ENCODE assay signal across 17 cellular contexts in genomic region chr13:54845351-54845965, GRCh38.
DNase-seq lines count a peak whose midpoint lies in the region; TF ChIP-seq lines count a peak whose summit lies in the region.
"Had no signal": no experiment of that assay in that cellular context is flagged by ENCODE, and none has a peak within 500 bp of the region (broad histone marks: within the 10 kb centered on the region; RNA-seq: fewer than 3 reads in every experiment).

No MANE protein-coding gene starts in this region.

- no peak for TF ChIP-seq CTCF in progenitor cell of endocrine pancreas (IDR thresholded peaks at IDR 0.05; ENCODE audit: unreplicated experiment)
- TF ChIP-seq CTCF in breast epithelium (IDR thresholded peaks at IDR 0.05): no peak
- TF ChIP-seq CTCF in stomach (IDR thresholded peaks at IDR 0.05): no peak

- H3K4me3 ChIP-seq in breast epithelium: no peak overlapping the region
- no peak overlapping the region for H3K4me3 ChIP-seq in stomach
- no peak overlapping the region for H3K4me3 ChIP-seq in effector memory CD4-positive, alpha-beta T cell (ENCODE audit: insufficient read depth, low read depth, low read length, poor library complexity, severe bottlenecking)
- H3K4me3 ChIP-seq: A549, K562 had no signal

- no peaks in the 10 kb centered on the region for H3K27me3 Mint-ChIP-seq in progenitor cell of endocrine pancreas
- H3K27me3 Mint-ChIP-seq: CD4-positive, alpha-beta T cell had no signal

- H3K9me3 ChIP-seq in breast epithelium (no peaks in the 10 kb centered on the region), stomach (no peaks in the 10 kb centered on the region)
- no peaks in the 10 kb centered on the region for H3K9me3 ChIP-seq in effector memory CD4-positive, alpha-beta T cell (ENCODE audit: control insufficient read depth, low read length)
- H3K9me3 ChIP-seq: A549 had no signal

- DNase-seq in COR-L47 (lab: John Stamatoyannopoulos, UW) (peak; percentile 46), NCI-H1092 (lab: John Stamatoyannopoulos, UW) (peak; percentile 11), OCI-M1 (lab: John Stamatoyannopoulos, UW) (peak; percentile 10), left kidney (ENCODE audit: low read depth, low spot score) (peak; percentile 15), progenitor cell of endocrine pancreas (ENCODE audit: low spot score, unreplicated experiment) (no peak), breast epithelium (ENCODE audit: low spot score in 2 of 2) (no peak), stomach (no peak)
- no peak for DNase-seq in effector memory CD4-positive, alpha-beta T cell
- DNase-seq: CD4-positive, alpha-beta T cell; DMS153; GF-D8; NCI-H1105 treated with DMSO at 0.1 percent for 48 hours; NCI-H187; NCI-H446; NCI-H774 had no signal

- intact Hi-C loops in breast epithelium (cut with DNase I; ENCODE audit: low total_unique reads) (no loop called here), stomach (cut with DNase I; ENCODE audit: low total_unique reads) (no loop called here)

- H3K36me3 ChIP-seq in breast epithelium (no peaks in the 10 kb centered on the region), stomach (no peaks in the 10 kb centered on the region)
- no peaks in the 10 kb centered on the region for H3K36me3 ChIP-seq in effector memory CD4-positive, alpha-beta T cell (ENCODE audit: control insufficient read depth, insufficient read depth, low read length)

- 40 to 54% (median 46%) methylated on average over 6 of the region's 6 CpGs for WGBS in stomach, 5 donors

- TF ChIP-seq EP300 in stomach (IDR thresholded peaks at IDR 0.05): no peak

- no peaks in the 10 kb centered on the region for H3K36me3 Mint-ChIP-seq in progenitor cell of endocrine pancreas (ENCODE audit: insufficient read depth)

- no peak overlapping the region for H3K4me3 Mint-ChIP-seq in progenitor cell of endocrine pancreas (ENCODE audit: low read depth)
- H3K4me3 Mint-ChIP-seq: CD4-positive, alpha-beta T cell had no signal

- TF ChIP-seq POLR2A in breast epithelium (IDR thresholded peaks at IDR 0.05) (no peak), stomach (IDR thresholded peaks at IDR 0.05) (no peak)

- no peaks in the 10 kb centered on the region for H3K4me1 ChIP-seq in breast epithelium
- no peaks in the 10 kb centered on the region for H3K4me1 ChIP-seq in stomach
- H3K4me1 ChIP-seq in effector memory CD4-positive, alpha-beta T cell (ENCODE audit: control insufficient read depth, insufficient read depth, low read length, poor library complexity, severe bottlenecking): no peaks in the 10 kb centered on the region
- H3K4me1 ChIP-seq: A549 had no signal

- H3K27ac ChIP-seq in breast epithelium: no peak overlapping the region
- H3K27ac ChIP-seq in stomach: no peak overlapping the region
- no peak overlapping the region for H3K27ac ChIP-seq in effector memory CD4-positive, alpha-beta T cell (ENCODE audit: insufficient read depth, low read length, poor library complexity, severe bottlenecking)
- H3K27ac ChIP-seq: A549 had no signal

- H3K27me3 ChIP-seq in breast epithelium: no peaks in the 10 kb centered on the region
- no peaks in the 10 kb centered on the region for H3K27me3 ChIP-seq in stomach
- no peaks in the 10 kb centered on the region for H3K27me3 ChIP-seq in effector memory CD4-positive, alpha-beta T cell (replicated peaks; ENCODE audit: control insufficient read depth, insufficient read depth, low read length, poor library complexity, severe bottlenecking)

- H3K27ac Mint-ChIP-seq in progenitor cell of endocrine pancreas: no peak overlapping the region
- H3K27ac Mint-ChIP-seq: CD4-positive, alpha-beta T cell had no signal

- H3K9me3 Mint-ChIP-seq in progenitor cell of endocrine pancreas (ENCODE audit: low read depth): no peaks in the 10 kb centered on the region

- no peaks in the 10 kb centered on the region for H3K4me1 Mint-ChIP-seq in progenitor cell of endocrine pancreas (ENCODE audit: low read depth)

Comparison
In these comparisons a context has a peak if more than half of its experiments do, and no peak if none do; other contexts are left out.
1. DNase-seq: peak in COR-L47 (single experiment), NCI-H1092 (single experiment), OCI-M1 (single experiment) and left kidney (single experiment); none in progenitor cell of endocrine pancreas (single experiment), breast epithelium (0 of 2), stomach (single experiment) and effector memory CD4-positive, alpha-beta T cell (0 of 3).